ENCODE assay signal across 7 cellular contexts in genomic region chr20:33570095-33570391, GRCh38.
DNase-seq lines count a peak whose midpoint lies in the region; TF ChIP-seq lines count a peak whose summit lies in the region.
"Not testable (repeated sequence)": the region's sequence is repeated elsewhere in the genome, so short reads cannot be mapped to it uniquely, and the experiment has no call there.

No MANE protein-coding gene starts in this region.

- H3K4me3 Mint-ChIP-seq in endodermal cell, mesothelial cell of epicardium: not testable (repeated sequence)

- TF ChIP-seq POLR2A in stomach (IDR thresholded peaks at IDR 0.05), result not testable (repeated sequence)

- POLR2A ChIA-PET in OCI-LY7 (lab: Charles Lee), result interaction anchor here (0.7 to 2.1 kb wide), 6 partner anchors 8 to 94 kb away, joined by 3 to 7 read pairs (median 4); no protein-coding TSS in a partner anchor

- H3K79me2 ChIP-seq in OCI-LY7 (ENCODE audit: insufficient read depth, low read depth, low read length) (peaks cover 93% of the 10 kb centered on the region), hepatocyte (peaks cover 97% of the 10 kb centered on the region)

- H3K4me2 ChIP-seq in OCI-LY7 (ENCODE audit: low read length), result peak overlapping the region; percentile 94
- H3K4me2 ChIP-seq in hepatocyte, result not testable (repeated sequence)

- H2AFZ ChIP-seq in OCI-LY7 (ENCODE audit: low read length); hepatocyte: not testable (repeated sequence)

- H3K4me1 Mint-ChIP-seq in endodermal cell (peaks cover 34% of the 10 kb centered on the region), mesothelial cell of epicardium (peaks cover 42% of the 10 kb centered on the region)

- not testable (repeated sequence) for H3K36me3 Mint-ChIP-seq in endodermal cell (ENCODE audit: low read depth); mesothelial cell of epicardium

- BruUV-seq in OCI-LY7 (replicated peaks; lab: Mats Ljungman, UMichigan), result not testable (repeated sequence)

- not testable (repeated sequence) for H3K9me3 ChIP-seq in HUES48 (ENCODE audit: control insufficient read depth, insufficient read depth, low read length); OCI-LY7 (ENCODE audit: low read length); ascending aorta; endodermal cell (ENCODE audit: control insufficient read depth, low read length); hepatocyte (ENCODE audit: low read depth); stomach

- not testable (repeated sequence) for H3K27me3 Mint-ChIP-seq in endodermal cell (ENCODE audit: insufficient read depth); mesothelial cell of epicardium (ENCODE audit: low read depth)

- H3K27ac ChIP-seq in HUES48 (ENCODE audit: low read depth, low read length), result peak overlapping the region; percentile 67
- peak overlapping the region; percentile 99 for H3K27ac ChIP-seq in OCI-LY7 (ENCODE audit: low read depth, low read length, poor library complexity, severe bottlenecking)
- H3K27ac ChIP-seq in ascending aorta, result peak overlapping the region; percentile 28 to 47
- not testable (repeated sequence) for H3K27ac ChIP-seq in endodermal cell (ENCODE audit: low read depth, low read length)
- peak overlapping the region; percentile 18 for H3K27ac ChIP-seq in hepatocyte
- peak overlapping the region in 3 of 5 donors; percentile 25 to 74 (median 61) for H3K27ac ChIP-seq in stomach

- not testable (repeated sequence) for H4K20me1 ChIP-seq in OCI-LY7 (ENCODE audit: insufficient read depth, low read length); hepatocyte (ENCODE audit: insufficient read depth, poor library complexity, severe bottlenecking)

- H3K27me3 ChIP-seq in HUES48 (ENCODE audit: control insufficient read depth, insufficient read depth, low read length); ascending aorta; endodermal cell (ENCODE audit: control insufficient read depth, insufficient read depth, low read length, poor library complexity, severe bottlenecking); hepatocyte; stomach: not testable (repeated sequence)

- peak overlapping the region; percentile 9 for H3K27ac Mint-ChIP-seq in endodermal cell
- peak overlapping the region; percentile 44 for H3K27ac Mint-ChIP-seq in mesothelial cell of epicardium

- not testable (repeated sequence) for TF ChIP-seq EP300 in stomach (IDR thresholded peaks at IDR 0.05)

- 91 to 100% methylated on average over 1 to 3 of the region's 3 CpGs for WGBS in endodermal cell (ENCODE audit: insufficient coverage in 1 of 2, insufficient read length in 1 of 2), 2 experiments
- 86% methylated on average over 3 of the region's 3 CpGs for WGBS in hepatocyte (ENCODE audit: low lambda C conversion rate, missing lambda C conversion rate)
- WGBS in stomach, 5 donors, result 78 to 95% (median 84%) methylated on average over 3 of the region's 3 CpGs

- H3K36me3 ChIP-seq in HUES48 (ENCODE audit: control insufficient read depth, insufficient read depth, low read length); ascending aorta; endodermal cell (ENCODE audit: control insufficient read depth, insufficient read depth, low read length); hepatocyte (replicated peaks; ENCODE audit: insufficient read depth, low read depth); stomach: not testable (repeated sequence)
- H3K36me3 ChIP-seq in OCI-LY7 (ENCODE audit: insufficient read depth, low read length), result peaks cover 30% of the 10 kb centered on the region; the same call in 1 of the 2 replicates

- not testable (repeated sequence) for H3K9ac ChIP-seq in HUES48 (ENCODE audit: low read depth, low read length); endodermal cell (ENCODE audit: extremely low read depth, low read length, poor library complexity, severe bottlenecking)

- H3K4me3 ChIP-seq in HUES48 (ENCODE audit: low read depth, low read length); ascending aorta; endodermal cell (ENCODE audit: low read length); hepatocyte; stomach: not testable (repeated sequence)
- H3K4me3 ChIP-seq in OCI-LY7 (ENCODE audit: low read depth, low read length, poor library complexity, severe bottlenecking), result peak overlapping the region; percentile 46

- intact Hi-C loops in OCI-LY7 (cut with micrococcal nuclease; ENCODE audit: unreplicated experiment); ascending aorta (cut with DNase I); stomach (cut with DNase I; ENCODE audit: low total_unique reads): not testable (repeated sequence)

- not testable (repeated sequence) for TF ChIP-seq CTCF in OCI-LY7 (conservative IDR thresholded peaks at IDR 0.05; ENCODE audit: low read length); ascending aorta (IDR thresholded peaks at IDR 0.05); endodermal cell (conservative IDR thresholded peaks at IDR 0.05); hepatocyte (IDR thresholded peaks at IDR 0.05; ENCODE audit: poor library complexity); mesothelial cell of epicardium (IDR thresholded peaks at IDR 0.05; ENCODE audit: unreplicated experiment); stomach (IDR thresholded peaks at IDR 0.05)

- not testable (repeated sequence) for H3K9me3 Mint-ChIP-seq in endodermal cell, mesothelial cell of epicardium

- CTCF ChIA-PET in OCI-LY7 (lab: Charles Lee; ENCODE audit: unreplicated experiment), result not testable (repeated sequence)

- DNase-seq in OCI-LY7 (ENCODE audit: low spot score); ascending aorta (ENCODE audit: low spot score in 2 of 2); endodermal cell; hepatocyte (ENCODE audit: low spot score); mesothelial cell of epicardium (ENCODE audit: low spot score in 2 of 2, unreplicated experiment in 2 of 2); stomach: not testable (repeated sequence)

- peaks cover 41% of the 10 kb centered on the region for H3K4me1 ChIP-seq in HUES48 (ENCODE audit: control insufficient read depth, insufficient read depth, low read length)
- peaks cover 97% of the 10 kb centered on the region for H3K4me1 ChIP-seq in OCI-LY7 (ENCODE audit: insufficient read depth, low read length, poor library complexity, severe bottlenecking)
- H3K4me1 ChIP-seq in ascending aorta, result peaks cover 5 to 20% of the 10 kb centered on the region in 2 donors
- H3K4me1 ChIP-seq in endodermal cell (ENCODE audit: control insufficient read depth, insufficient read depth, low read length), result not testable (repeated sequence)
- H3K4me1 ChIP-seq in hepatocyte (ENCODE audit: insufficient read depth), result peaks cover 24% of the 10 kb centered on the region
- peaks cover 5 to 58% (median 27%) of the 10 kb centered on the region in 4 donors for H3K4me1 ChIP-seq in stomach

- H3K9me2 ChIP-seq in OCI-LY7 (ENCODE audit: insufficient read depth, low read length); hepatocyte (replicated peaks; ENCODE audit: insufficient read depth): not testable (repeated sequence)
